In genomic region chr11:10450451-10451398, GRCh38 we compare ENCODE assay signal across 8 cellular contexts. TPM values are rescaled to one million over a fixed set of nuclear protein-coding genes. Genes with fewer than 3 reads are reported as not detected.
DNase-seq lines count a peak whose midpoint lies in the region; ATAC-seq and TF ChIP-seq lines count a peak whose summit lies in the region.

No MANE protein-coding gene starts in this region.

- H3K36me3 ChIP-seq in Caco-2 (ENCODE audit: control insufficient read depth, insufficient read depth, low read length) = no peaks in the 10 kb centered on the region

- H3K9me3 Mint-ChIP-seq in Caco-2 (ENCODE audit: unreplicated experiment) = no peaks in the 10 kb centered on the region
- no peaks in the 10 kb centered on the region for H3K9me3 Mint-ChIP-seq in central memory CD8-positive, alpha-beta T cell

- H3K4me1 ChIP-seq in Caco-2 = peaks cover 20% of the 10 kb centered on the region

- H3K36me3 Mint-ChIP-seq in Caco-2 (ENCODE audit: insufficient read depth, unreplicated experiment) = peaks cover 12% of the 10 kb centered on the region
- H3K36me3 Mint-ChIP-seq in central memory CD8-positive, alpha-beta T cell (ENCODE audit: insufficient read depth) = peaks cover 11% of the 10 kb centered on the region

- DNase-seq in Caco-2 (peak; percentile 85 to 88), kidney tubule cell (ENCODE audit: low spot score) (peak; percentile 82), superior temporal gyrus (ENCODE audit: extremely low spot score) (no peak)
- DNase-seq in central memory CD8-positive, alpha-beta T cell (ENCODE audit: low spot score in 2 of 2) = peak in 1 of 2 donors; percentile 36
- peak; percentile 57 for DNase-seq in stimulated activated CD4-positive, alpha-beta T cell treated with anti-CD3 and anti-CD28 coated beads, Interleukin-1b, Interleukin-23, amount 100 ng/mL, for 48 hours

- no TSS peak for BruUV-seq in Caco-2 (replicated peaks; lab: Mats Ljungman, UMichigan)

- CTCF ChIA-PET in Caco-2 (lab: Charles Lee) = interaction anchor here (0.7 kb wide), 1 partner anchor 90 kb away, joined by 4 read pairs; the partner anchor contains the start of gene RNF141

- H3K4me1 Mint-ChIP-seq in Caco-2 (ENCODE audit: low read depth, unreplicated experiment) = peaks cover 13% of the 10 kb centered on the region
- H3K4me1 Mint-ChIP-seq in central memory CD8-positive, alpha-beta T cell = peaks cover 57% of the 10 kb centered on the region

- intact Hi-C loops in Caco-2 (cut with micrococcal nuclease; ENCODE audit: unreplicated experiment) = loop anchor here (5.0 kb wide), 1 partner anchor 43 kb away; no protein-coding TSS in a partner anchor

- peak overlapping the region; percentile 95 for H3K4me3 Mint-ChIP-seq in Caco-2 (ENCODE audit: unreplicated experiment)
- H3K4me3 Mint-ChIP-seq in central memory CD8-positive, alpha-beta T cell = peak overlapping the region; percentile 91

- H3K27ac Mint-ChIP-seq in Caco-2 (ENCODE audit: unreplicated experiment) = peak overlapping the region; percentile 88
- H3K27ac Mint-ChIP-seq in central memory CD8-positive, alpha-beta T cell (ENCODE audit: low read depth) = peak overlapping the region; percentile 97

- POLR2A ChIA-PET in Caco-2 (lab: Charles Lee) = interaction anchor here (0.6 kb wide), 1 partner anchor 21 kb away, joined by 5 read pairs; no protein-coding TSS in a partner anchor

- ATAC-seq in HG03175 (IDR thresholded peaks at IDR 0.05; ENCODE audit: unreplicated experiment) (peak; percentile 29), GM21423 (IDR thresholded peaks at IDR 0.05; ENCODE audit: unreplicated experiment) (no peak)
- peak; percentile 78 for ATAC-seq in central memory CD8-positive, alpha-beta T cell (replicated peaks; ENCODE audit: extremely low read depth, poor library complexity, severe bottlenecking)

- H3K27me3 ChIP-seq in Caco-2 (replicated peaks; ENCODE audit: control insufficient read depth, insufficient read depth, low read length) = no peaks in the 10 kb centered on the region

- H3K27ac ChIP-seq in VCaP = peak overlapping the region; percentile 94

- H3K9me3 ChIP-seq in Caco-2 = no peaks in the 10 kb centered on the region

- TF ChIP-seq CTCF in Caco-2 (IDR thresholded peaks at IDR 0.05; ENCODE audit: insufficient read depth in 1 of 2, low read depth in 1 of 2, low read length in 1 of 2, severe bottlenecking in 1 of 2, unreplicated experiment in 1 of 2) = peak; percentile 75 to 77
- TF ChIP-seq CTCF in VCaP (conservative IDR thresholded peaks at IDR 0.05) = peak; percentile 79

- H3K27me3 Mint-ChIP-seq in Caco-2 (ENCODE audit: insufficient read depth, unreplicated experiment) = no peaks in the 10 kb centered on the region
- H3K27me3 Mint-ChIP-seq in central memory CD8-positive, alpha-beta T cell = no peaks in the 10 kb centered on the region

- peak overlapping the region; percentile 71 for H3K4me3 ChIP-seq in Caco-2 (ENCODE audit: low read depth, low read length)

RNA-seq across cellular contexts. Expression of gene AMPD3, which starts 4.3 kb away (rescaled TPM):
- total RNA-seq in Caco-2 (2022) = 10.5 and 13.4 TPM in 2 replicates
